ENCODE assay signal across 8 cellular contexts in genomic region chr1:166479052-166479631, GRCh38.
DNase-seq lines count a peak whose midpoint lies in the region; ATAC-seq lines count a peak whose summit lies in the region.

No MANE protein-coding gene starts in this region.

- no peak overlapping the region for H3K27ac Mint-ChIP-seq in activated T-cell treated with anti-CD3 and anti-CD28 coated beads, Interleukin-2, amount 50 U/mL, for 24 hours

- ATAC-seq in HG02938 (IDR thresholded peaks at IDR 0.05; ENCODE audit: unreplicated experiment): peak; percentile 77
- no peak for ATAC-seq in HG02623 (IDR thresholded peaks at IDR 0.05; ENCODE audit: unreplicated experiment)

- DNase-seq in NK-92 treated with Interleukin-12 subunit alpha and Interleukin-12 subunit beta, amount 100 ng/mL, for 24 hours (lab: John Stamatoyannopoulos, UW): peak; percentile 17
- DNase-seq in NK-92 (lab: John Stamatoyannopoulos, UW; ENCODE audit: unreplicated experiment): no peak
- peak; percentile 11 for DNase-seq in NCI-H82 treated with DMSO at 0.1 percent for 48 hours (lab: John Stamatoyannopoulos, UW; ENCODE audit: unreplicated experiment)
- peak; percentile 35 for DNase-seq in activated T-cell treated with anti-CD3 and anti-CD28 coated beads, Interleukin-2, amount 50 U/mL, for 24 hours
- DNase-seq in foreskin melanocyte: peak; percentile 11
- DNase-seq in pons (ENCODE audit: low spot score): peak; percentile 42

- H3K9me3 Mint-ChIP-seq in activated T-cell treated with anti-CD3 and anti-CD28 coated beads, Interleukin-2, amount 50 U/mL, for 24 hours: no peaks in the 10 kb centered on the region

- H3K36me3 Mint-ChIP-seq in activated T-cell treated with anti-CD3 and anti-CD28 coated beads, Interleukin-2, amount 50 U/mL, for 24 hours (ENCODE audit: low read depth): no peaks in the 10 kb centered on the region

- no peaks in the 10 kb centered on the region for H3K27me3 Mint-ChIP-seq in activated T-cell treated with anti-CD3 and anti-CD28 coated beads, Interleukin-2, amount 50 U/mL, for 24 hours

- H3K4me3 Mint-ChIP-seq in activated T-cell treated with anti-CD3 and anti-CD28 coated beads, Interleukin-2, amount 50 U/mL, for 24 hours: no peak overlapping the region

- no peaks in the 10 kb centered on the region for H3K4me1 Mint-ChIP-seq in activated T-cell treated with anti-CD3 and anti-CD28 coated beads, Interleukin-2, amount 50 U/mL, for 24 hours (ENCODE audit: low read depth)
